8 cellular contexts compared by ENCODE assay signal in genomic region chr1:201882665-201883132, GRCh38. TPM values are rescaled to one million over a fixed set of nuclear protein-coding genes. Genes with fewer than 3 reads are reported as not detected.
A peak's percentile ranks its signal among the peaks of the same experiment; 100 is the strongest.
DNase-seq lines count a peak whose midpoint lies in the region; ATAC-seq, FAIRE-seq and TF ChIP-seq lines count a peak whose summit lies in the region.

No MANE protein-coding gene starts in this region.

- H3K27me3 ChIP-seq in BLaER1 treated with 17β-estradiol and CSF1 and Interleukin-3, amounts not matched to agents 10 nM and 100 nM, result peaks cover 6 to 16% (median 13%) of the 10 kb centered on the region in 11 experiments
- no peaks in the 10 kb centered on the region for H3K27me3 ChIP-seq in PC-9 (ENCODE audit: insufficient read depth, low read depth)

- no peak overlapping the region for H2AFZ ChIP-seq in PC-9

- peak overlapping the region in 6 of 11 experiments; percentile 14 to 41 (median 17); a peak in 7 of 22 replicates for H3K27ac ChIP-seq in BLaER1 treated with 17β-estradiol and CSF1 and Interleukin-3, amounts not matched to agents 10 nM and 100 nM
- H3K27ac ChIP-seq in PC-9, result peak overlapping the region; percentile 96

- H4K20me1 ChIP-seq in BLaER1 treated with 17β-estradiol and CSF1 and Interleukin-3, amounts not matched to agents 10 nM and 100 nM, result peaks cover 0 to 18% (median 4%) of the 10 kb centered on the region in 11 experiments; a peak in 9 of 22 replicates
- no peaks in the 10 kb centered on the region for H4K20me1 ChIP-seq in PC-9 (ENCODE audit: insufficient read depth)

- no peak overlapping the region for H3K27ac Mint-ChIP-seq in stimulated activated naive CD8-positive, alpha-beta T cell treated with anti-CD3 and anti-CD28 coated beads, Interleukin-15, amount 100 ng/mL, for 72 hours

- H3K27me3 Mint-ChIP-seq in stimulated activated naive CD8-positive, alpha-beta T cell treated with anti-CD3 and anti-CD28 coated beads, Interleukin-15, amount 100 ng/mL, for 72 hours, result peaks cover 23% of the 10 kb centered on the region

- intact Hi-C loops in PC-9 (cut with micrococcal nuclease; ENCODE audit: unreplicated experiment), result no loop called here

- no peak overlapping the region for H3K4me3 Mint-ChIP-seq in stimulated activated naive CD8-positive, alpha-beta T cell treated with anti-CD3 and anti-CD28 coated beads, Interleukin-15, amount 100 ng/mL, for 72 hours

- H3K9me2 ChIP-seq in PC-9 (ENCODE audit: insufficient read depth), result no peaks in the 10 kb centered on the region

- BruUV-seq in PC-9 (replicated peaks; lab: Mats Ljungman, UMichigan), result no TSS peak

- ATAC-seq in GM21723 (IDR thresholded peaks at IDR 0.05; ENCODE audit: unreplicated experiment), result peak; percentile 62
- peak; percentile 77 for ATAC-seq in esophagus mucosa
- peak; percentile 21 for ATAC-seq in stimulated activated naive CD8-positive, alpha-beta T cell treated with anti-CD3 and anti-CD28 coated beads, Interleukin-15, amount 100 ng/mL, for 72 hours

- H3K9me3 ChIP-seq in BLaER1 treated with 17β-estradiol and CSF1 and Interleukin-3, amounts not matched to agents 10 nM and 100 nM (replicated peaks in 1 of 11), result no peaks in the 10 kb centered on the region
- no peaks in the 10 kb centered on the region for H3K9me3 ChIP-seq in PC-9 (ENCODE audit: insufficient read depth, low read depth)

- CTCF ChIA-PET in PC-9 (lab: Charles Lee), result interaction anchor here (0.5 to 2.2 kb wide), 3 partner anchors 13 to 347 kb away, joined by 3 to 10 read pairs (median 7); no protein-coding TSS in a partner anchor
- CTCF ChIA-PET in HEK293T (lab: Yijun Ruan, JAX), result interaction anchor here (0.7 to 4.4 kb wide), 3 partner anchors 10 to 13 kb away, joined by 3 to 22 read pairs (median 4); no protein-coding TSS in a partner anchor

- DNase-seq in PC-9 (peak; percentile 51 to 92), HuH-7 (ENCODE audit: low spot score) (no peak), HEK293T (ENCODE audit: extremely low spot score) (no peak), D721Med (ENCODE audit: insufficient read length, low spot score) (no peak)
- DNase-seq in stimulated activated naive CD8-positive, alpha-beta T cell treated with anti-CD3 and anti-CD28 coated beads, Interleukin-15, amount 100 ng/mL, for 72 hours, result no peak

- peaks cover 0 to 16% (median 12%) of the 10 kb centered on the region in 11 experiments; a peak in 12 of 22 replicates for H3K36me3 ChIP-seq in BLaER1 treated with 17β-estradiol and CSF1 and Interleukin-3, amounts not matched to agents 10 nM and 100 nM
- H3K36me3 ChIP-seq in PC-9 (ENCODE audit: low read depth), result no peaks in the 10 kb centered on the region

- 0 out of 22 replicates have a peak overlapping the region, but pooled peaks of 1 of the 11 experiments have one; percentile 7 for H3K9ac ChIP-seq in BLaER1 treated with 17β-estradiol and CSF1 and Interleukin-3, amounts not matched to agents 10 nM and 100 nM

- no peak for FAIRE-seq in D721Med (lab: Jason Lieb, UNC)

- POLR2A ChIA-PET in PC-9 (lab: Charles Lee; ENCODE audit: unreplicated experiment) (interaction anchor here (0.6 to 0.9 kb wide), 3 partner anchors 33 to 280 kb away, joined by 7 to 16 read pairs (median 15); no protein-coding TSS in a partner anchor), HEK293T (lab: Yijun Ruan, JAX) (interaction anchor here (0.8 to 1.9 kb wide), 2 partner anchors 10 to 71 kb away, joined by 3 to 6 read pairs; no protein-coding TSS in a partner anchor)

- peak; percentile 33; the same call in 1 of the 2 replicates for TF ChIP-seq CTCF in PC-9 (conservative IDR thresholded peaks at IDR 0.05)
- no peak for TF ChIP-seq CTCF in D721Med (IDR thresholded peaks at IDR 0.05; ENCODE audit: insufficient read depth, missing control alignments)

- peaks cover 51% of the 10 kb centered on the region for H3F3A ChIP-seq in PC-9 (ENCODE audit: insufficient read depth, low read depth)

- H3K4me1 Mint-ChIP-seq in stimulated activated naive CD8-positive, alpha-beta T cell treated with anti-CD3 and anti-CD28 coated beads, Interleukin-15, amount 100 ng/mL, for 72 hours, result peaks cover 10% of the 10 kb centered on the region

- H3K4me3 ChIP-seq in BLaER1 treated with 17β-estradiol and CSF1 and Interleukin-3, amounts not matched to agents 10 nM and 100 nM, result no peak overlapping the region
- H3K4me3 ChIP-seq in PC-9, result no peak overlapping the region

- H3K4me2 ChIP-seq in BLaER1 treated with 17β-estradiol and CSF1 and Interleukin-3, amounts not matched to agents 10 nM and 100 nM, result peak overlapping the region in 10 of 11 experiments; percentile 31 to 89 (median 69); a peak in 16 of 22 replicates
- H3K4me2 ChIP-seq in PC-9, result peak overlapping the region; percentile 61

- H3K9me3 Mint-ChIP-seq in stimulated activated naive CD8-positive, alpha-beta T cell treated with anti-CD3 and anti-CD28 coated beads, Interleukin-15, amount 100 ng/mL, for 72 hours, result no peaks in the 10 kb centered on the region

- peaks cover 20 to 70% (median 40%) of the 10 kb centered on the region in 10 experiments for H3K4me1 ChIP-seq in BLaER1 treated with 17β-estradiol and CSF1 and Interleukin-3, amounts not matched to agents 10 nM and 100 nM
- peaks cover 57% of the 10 kb centered on the region for H3K4me1 ChIP-seq in PC-9 (replicated peaks; ENCODE audit: insufficient read depth)

- H3K79me2 ChIP-seq in PC-9 (ENCODE audit: low read depth), result no peaks in the 10 kb centered on the region

TF ChIP-seq in HEK293T, 16 proteins besides CTCF, POLR2A, EP300 and RAD21:
- TF ChIP-seq BHLHE40 (IDR thresholded peaks at IDR 0.05; ENCODE audit: borderline replicate concordance) (no peak), LEF1 (IDR thresholded peaks at IDR 0.05; ENCODE audit: borderline replicate concordance) (no peak), SUZ12 (IDR thresholded peaks at IDR 0.05) (no peak), CTBP1 (IDR thresholded peaks at IDR 0.05; ENCODE audit: borderline replicate concordance) (no peak), ARNT (IDR thresholded peaks at IDR 0.05) (no peak), ELF4 (IDR thresholded peaks at IDR 0.05) (no peak), NFRKB (IDR thresholded peaks at IDR 0.05) (no peak), ZNF384 (IDR thresholded peaks at IDR 0.05) (no peak), HDGF (IDR thresholded peaks at IDR 0.05; ENCODE audit: borderline replicate concordance) (no peak), FOXM1 (IDR thresholded peaks at IDR 0.05; ENCODE audit: borderline replicate concordance) (no peak), L3MBTL2 (conservative IDR thresholded peaks at IDR 0.05) (no peak), TARDBP (IDR thresholded peaks at IDR 0.05) (no peak), FOXK2 (IDR thresholded peaks at IDR 0.05) (no peak), PKNOX1 (IDR thresholded peaks at IDR 0.05) (no peak), FOXA1 (IDR thresholded peaks at IDR 0.05) (no peak), SP1 (IDR thresholded peaks at IDR 0.05) (no peak)

RNA-seq across cellular contexts. Expression of gene SHISA4, which starts 6.0 kb away (rescaled TPM):
- total RNA-seq in PC-9 (2021) (22.4 and 28.6 TPM in 2 replicates), esophagus mucosa (1.2 TPM)

RNA-seq across cellular contexts. Expression of gene IPO9, which starts 53.7 kb away (rescaled TPM):
- total RNA-seq in PC-9 (2021) (67.3 and 76.2 TPM in 2 replicates), esophagus mucosa (26.9 TPM)

Comparison
In these comparisons a context has a peak if more than half of its experiments do, and no peak if none do; other contexts are left out.
1. ATAC-seq: peak in every context shown above with its lines; median percentile 77 in esophagus mucosa; 62 in GM21723; 21 in stimulated activated naive CD8-positive, alpha-beta T cell treated with anti-CD3 and anti-CD28 coated beads, Interleukin-15, amount 100 ng/mL, for 72 hours.
2. DNase-seq: peak in PC-9 (2 of 2); none in stimulated activated naive CD8-positive, alpha-beta T cell treated with anti-CD3 and anti-CD28 coated beads, Interleukin-15, amount 100 ng/mL, for 72 hours (0 of 2), HuH-7 (single experiment), HEK293T (single experiment) and D721Med (single experiment).
3. RNA of gene SHISA4, which starts 6.0 kb away (total RNA-seq): 22.4 to 28.6 TPM in PC-9; 1.2 TPM in esophagus mucosa (single experiment); every median in the first group is over 10 times any median in the second.